10 cellular contexts compared by ENCODE assay signal in genomic region chr17:61495161-61495857, GRCh38. TPM values are rescaled to one million over a fixed set of nuclear protein-coding genes. Genes with fewer than 3 reads are reported as not detected.
DNase-seq lines count a peak whose midpoint lies in the region; ATAC-seq and TF ChIP-seq lines count a peak whose summit lies in the region.
"Had no signal": no experiment of that assay in that cellular context is flagged by ENCODE, and none has a peak within 500 bp of the region (broad histone marks: within the 10 kb centered on the region; RNA-seq: fewer than 3 reads in every experiment).

No MANE protein-coding gene starts in this region.

- peak overlapping the region; percentile 38 for H3K4me3 Mint-ChIP-seq in Caco-2 (ENCODE audit: unreplicated experiment)
- H3K4me3 Mint-ChIP-seq in activated CD8-positive, alpha-beta T cell treated with anti-CD3 and anti-CD28 coated beads for 36 hours, result peak overlapping the region; percentile 4
- H3K4me3 Mint-ChIP-seq: activated T-helper 1 cell treated with anti-CD3 and anti-CD28 coated beads, Interleukin-12 subunit alpha, Interleukin-12 subunit beta, Interleukin-2, Interleukin-4 antibody, amounts not matched to agents 30 ng/mL and 10 ng/mL and 1 ng/mL, durations not matched to agents 14 hours and 24 hours and 36 hours had no signal

- peaks cover 25% of the 10 kb centered on the region for H3K4me1 Mint-ChIP-seq in Caco-2 (ENCODE audit: low read depth, unreplicated experiment)
- peaks cover 2% of the 10 kb centered on the region for H3K4me1 Mint-ChIP-seq in activated CD8-positive, alpha-beta T cell treated with anti-CD3 and anti-CD28 coated beads for 36 hours (ENCODE audit: low read depth)

- whole genome bisulfite sequencing in heart right ventricle, 2 donors, result 81% methylated on average over 23 of the region's 23 CpGs

- H3K36me3 ChIP-seq in Caco-2 (ENCODE audit: control insufficient read depth, insufficient read depth, low read length) (no peaks in the 10 kb centered on the region), heart right ventricle (no peaks in the 10 kb centered on the region)

- no peaks in the 10 kb centered on the region for H3K27me3 Mint-ChIP-seq in Caco-2 (ENCODE audit: insufficient read depth, unreplicated experiment)
- H3K27me3 Mint-ChIP-seq in activated CD8-positive, alpha-beta T cell treated with anti-CD3 and anti-CD28 coated beads for 36 hours, result peaks cover 10% of the 10 kb centered on the region

- no peaks in the 10 kb centered on the region for H3K9me3 ChIP-seq in Caco-2
- peaks cover 0 to 2% (median 0%) of the 10 kb centered on the region in 11 donors for H3K9me3 ChIP-seq in heart right ventricle

- no peaks in the 10 kb centered on the region for H3K36me3 Mint-ChIP-seq in Caco-2 (ENCODE audit: insufficient read depth, unreplicated experiment)
- H3K36me3 Mint-ChIP-seq in activated CD8-positive, alpha-beta T cell treated with anti-CD3 and anti-CD28 coated beads for 36 hours (ENCODE audit: low read depth), result no peaks in the 10 kb centered on the region

- no peaks in the 10 kb centered on the region for H3K27me3 ChIP-seq in Caco-2 (replicated peaks; ENCODE audit: control insufficient read depth, insufficient read depth, low read length)
- H3K27me3 ChIP-seq in heart right ventricle, result peaks cover 0 to 8% (median 1%) of the 10 kb centered on the region in 7 donors
- H3K27me3 ChIP-seq: foreskin keratinocyte had no signal

- peak overlapping the region; percentile 42 for H3K27ac Mint-ChIP-seq in Caco-2 (ENCODE audit: unreplicated experiment)
- H3K27ac Mint-ChIP-seq in activated CD8-positive, alpha-beta T cell treated with anti-CD3 and anti-CD28 coated beads for 36 hours, result peak overlapping the region; percentile 19
- H3K27ac Mint-ChIP-seq: activated T-helper 1 cell treated with anti-CD3 and anti-CD28 coated beads, Interleukin-12 subunit alpha, Interleukin-12 subunit beta, Interleukin-2, Interleukin-4 antibody, amounts not matched to agents 30 ng/mL and 10 ng/mL and 1 ng/mL, durations not matched to agents 14 hours and 24 hours and 36 hours had no signal

- POLR2A ChIA-PET in Caco-2 (lab: Charles Lee), result no interaction called here
- POLR2A ChIA-PET in activated CD8-positive, alpha-beta T cell treated with anti-CD3 and anti-CD28 coated beads for 36 hours (lab: Charles Lee), result interaction anchor here (0.7 kb wide), 1 partner anchor 51 kb away, joined by 3 read pairs; no protein-coding TSS in a partner anchor

- CTCF ChIA-PET in Caco-2 (lab: Charles Lee), result interaction anchor here (1.0 kb wide), 1 partner anchor 30 kb away, joined by 3 read pairs; no protein-coding TSS in a partner anchor
- CTCF ChIA-PET in activated CD8-positive, alpha-beta T cell treated with anti-CD3 and anti-CD28 coated beads for 36 hours (lab: Charles Lee), result no interaction called here

- no peaks in the 10 kb centered on the region for H3K9me3 Mint-ChIP-seq in Caco-2 (ENCODE audit: unreplicated experiment)
- no peaks in the 10 kb centered on the region for H3K9me3 Mint-ChIP-seq in activated CD8-positive, alpha-beta T cell treated with anti-CD3 and anti-CD28 coated beads for 36 hours
- H3K9me3 Mint-ChIP-seq: activated T-helper 1 cell treated with anti-CD3 and anti-CD28 coated beads, Interleukin-12 subunit alpha, Interleukin-12 subunit beta, Interleukin-2, Interleukin-4 antibody, amounts not matched to agents 30 ng/mL and 10 ng/mL and 1 ng/mL, durations not matched to agents 14 hours and 24 hours and 36 hours had no signal

- DNase-seq in Caco-2 (no peak), HS-27A (ENCODE audit: low read depth) (peak; percentile 43), islet precursor cell (peak; percentile 76), NCI-H524 (lab: John Stamatoyannopoulos, UW) (no peak), NCI-H526 (lab: John Stamatoyannopoulos, UW) (no peak), heart right ventricle (no peak)
- peak; percentile 31 for DNase-seq in activated CD8-positive, alpha-beta T cell treated with anti-CD3 and anti-CD28 coated beads for 36 hours
- DNase-seq: foreskin keratinocyte had no signal

- H3K27ac ChIP-seq in heart right ventricle, result no peak overlapping the region
- H3K27ac ChIP-seq: foreskin keratinocyte had no signal

- peak; percentile 73 for ATAC-seq in activated CD8-positive, alpha-beta T cell treated with anti-CD3 and anti-CD28 coated beads for 36 hours
- no peak for ATAC-seq in GM18909 (IDR thresholded peaks at IDR 0.05; ENCODE audit: poor library complexity, unreplicated experiment)
- no peak for ATAC-seq in heart right ventricle
- ATAC-seq: foreskin keratinocyte had no signal

- intact Hi-C loops in Caco-2 (cut with micrococcal nuclease; ENCODE audit: unreplicated experiment), result loop anchor here (2.0 kb wide), 2 partner anchors 15 to 55 kb away; no protein-coding TSS in a partner anchor
- intact Hi-C loops in activated CD8-positive, alpha-beta T cell treated with anti-CD3 and anti-CD28 coated beads for 36 hours (cut with micrococcal nuclease), result no loop called here
- intact Hi-C loops in heart right ventricle (cut with DNase I), result no loop called here

- BruUV-seq in Caco-2 (replicated peaks; lab: Mats Ljungman, UMichigan), result no TSS peak

- H3K4me1 ChIP-seq in Caco-2 (peaks cover 42% of the 10 kb centered on the region), heart right ventricle (no peaks in the 10 kb centered on the region)
- H3K4me1 ChIP-seq: foreskin keratinocyte had no signal

- TF ChIP-seq CTCF in Caco-2 (IDR thresholded peaks at IDR 0.05; ENCODE audit: insufficient read depth in 1 of 2, low read depth in 1 of 2, low read length in 1 of 2, severe bottlenecking in 1 of 2, unreplicated experiment in 1 of 2) (no peak), heart right ventricle (IDR thresholded peaks at IDR 0.05) (no peak)
- TF ChIP-seq CTCF in activated CD8-positive, alpha-beta T cell treated with anti-CD3 and anti-CD28 coated beads for 36 hours (IDR thresholded peaks at IDR 0.05), result no peak

- no peak overlapping the region for H3K4me3 ChIP-seq in Caco-2 (ENCODE audit: low read depth, low read length)
- no peak overlapping the region for H3K4me3 ChIP-seq in heart right ventricle

RNA-seq across cellular contexts. Expression of gene TBX4, which starts 43.1 kb away (rescaled TPM):
- 2.5 TPM in 2 replicates for total RNA-seq in Caco-2 (2022)
- not detected for total RNA-seq in activated CD8-positive, alpha-beta T cell treated with anti-CD3 and anti-CD28 coated beads for 36 hours
- total RNA-seq in heart right ventricle, result not detected
- polyA plus RNA-seq in heart right ventricle, result under 1 TPM in 1 of 2 donors, not detected in 1; 0.03 TPM
- total RNA-seq: activated T-helper 1 cell treated with anti-CD3 and anti-CD28 coated beads, Interleukin-12 subunit alpha, Interleukin-12 subunit beta, Interleukin-2, Interleukin-4 antibody, amounts not matched to agents 30 ng/mL and 10 ng/mL and 1 ng/mL, durations not matched to agents 14 hours and 24 hours and 36 hours; foreskin keratinocyte had no signal

Comparison
In these comparisons a context has a peak if more than half of its experiments do, and no peak if none do; other contexts are left out.
1. DNase-seq: peak in HS-27A (single experiment), activated CD8-positive, alpha-beta T cell treated with anti-CD3 and anti-CD28 coated beads for 36 hours (single experiment) and islet precursor cell (single experiment); none in Caco-2 (0 of 2), NCI-H524 (0 of 2), NCI-H526 (0 of 2) and heart right ventricle (0 of 2).